ENCODE assay signal across 8 cellular contexts in the genomic region with DNA sequence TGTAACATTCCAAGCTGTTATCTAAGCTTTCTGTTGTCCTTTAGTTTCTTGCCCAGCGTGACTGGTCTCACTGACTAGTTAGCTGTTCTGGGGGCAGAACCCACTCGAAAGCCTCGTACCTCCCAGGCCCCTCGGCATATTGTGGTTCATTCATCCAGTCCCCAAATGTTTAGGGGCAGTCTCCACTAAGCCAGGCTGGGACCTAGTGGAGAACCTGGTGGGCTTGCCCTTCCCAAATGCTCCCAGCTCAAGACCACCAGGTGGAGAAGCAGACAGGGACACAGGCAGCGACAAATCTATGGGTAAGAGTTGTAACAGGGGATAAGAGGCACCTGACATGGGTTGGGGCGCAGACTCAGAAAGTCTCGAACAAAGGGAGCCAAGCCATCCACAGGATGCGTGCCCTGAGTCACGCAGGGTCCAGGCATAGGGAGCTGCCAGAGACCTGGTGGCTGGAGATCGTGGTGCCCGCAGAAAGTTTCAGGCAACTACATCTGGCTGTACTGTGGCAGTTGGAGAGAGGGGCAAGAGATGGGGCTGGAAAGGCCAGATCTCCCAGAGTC. TPM values are rescaled to one million over a fixed set of nuclear protein-coding genes. Genes with fewer than 3 reads are reported as not detected.
DNase-seq lines count a peak whose midpoint lies in the region; ATAC-seq and TF ChIP-seq lines count a peak whose summit lies in the region.

No MANE protein-coding gene starts in this region.

- WGBS in transverse colon (ENCODE audit: low coverage in 1 of 2), 2 donors: 66% methylated on average over 11 of the region's 11 CpGs; no CpG with 5 or more reads in 1 of the 2 donors
- 60 to 63% methylated on average over 11 of the region's 11 CpGs for WGBS in lower leg skin, 2 donors

- CTCF ChIA-PET in activated naive CD4-positive, alpha-beta T cell treated with anti-CD3 and anti-CD28 coated beads for 36 hours (lab: Charles Lee): interaction anchor here (0.9 to 15.2 kb wide), 8 partner anchors 14 to 52 kb away, joined by 3 to 142 read pairs (median 5); no protein-coding TSS in a partner anchor

- H3K4me1 ChIP-seq in lower lobe of right lung: peaks cover 44% of the 10 kb centered on the region
- H3K4me1 ChIP-seq in transverse colon: peaks cover 14 to 34% (median 31%) of the 10 kb centered on the region in 4 donors

- in situ Hi-C loops in astrocyte of the cerebellum (cut with HindIII; ENCODE audit: low sequenced_read_pairs) (loop anchor here (10.0 kb wide), 1 partner anchor 63 kb away; no protein-coding TSS in a partner anchor), transverse colon (cut with MboI; ENCODE audit: low pct_ligation_motif_present in 1 of 4, low pct_unique_long_range_greater_than_20kb in 1 of 4, low sequenced_read_pairs in 3 of 4) (no loop called here)

- peak overlapping the region; percentile 98 for H3K4me3 Mint-ChIP-seq in activated naive CD4-positive, alpha-beta T cell treated with anti-CD3 and anti-CD28 coated beads for 36 hours

- H3K36me3 ChIP-seq in lower lobe of right lung: no peaks in the 10 kb centered on the region
- no peaks in the 10 kb centered on the region for H3K36me3 ChIP-seq in transverse colon

- peaks cover 39% of the 10 kb centered on the region for H3K4me1 Mint-ChIP-seq in activated naive CD4-positive, alpha-beta T cell treated with anti-CD3 and anti-CD28 coated beads for 36 hours (ENCODE audit: low read depth)

- TF ChIP-seq CTCF in astrocyte of the cerebellum (IDR thresholded peaks at IDR 0.05; ENCODE audit: low read depth, low read length, missing control alignments) (no peak), lower lobe of right lung (IDR thresholded peaks at IDR 0.05) (no peak), transverse colon (IDR thresholded peaks at IDR 0.05) (no peak), lower leg skin (IDR thresholded peaks at IDR 0.05) (no peak)

- no peaks in the 10 kb centered on the region for H3K9me3 ChIP-seq in lower lobe of right lung
- no peaks in the 10 kb centered on the region for H3K9me3 ChIP-seq in transverse colon

- H3K4me3 ChIP-seq in astrocyte of the cerebellum (ENCODE audit: low read depth, low read length): peak overlapping the region; percentile 41
- H3K4me3 ChIP-seq in lower lobe of right lung: peak overlapping the region; percentile 79
- H3K4me3 ChIP-seq in transverse colon: peak overlapping the region; percentile 12 to 91 (median 82)
- H3K4me3 ChIP-seq in lower leg skin (ENCODE audit: low read depth, poor library complexity, severe bottlenecking): no peak overlapping the region

- intact Hi-C loops in activated naive CD4-positive, alpha-beta T cell treated with anti-CD3 and anti-CD28 coated beads for 36 hours (cut with micrococcal nuclease): loop anchor here (1.0 to 5.0 kb wide), 6 partner anchors 11 to 209 kb away; a partner anchor contains a TSS
- intact Hi-C loops in lower lobe of right lung (cut with DNase I) (no loop called here), transverse colon (cut with DNase I; ENCODE audit: low total_unique reads) (loop anchor here (5.0 to 10.0 kb wide), 2 partner anchors 39 to 63 kb away; no protein-coding TSS in a partner anchor), lower leg skin (cut with DNase I; ENCODE audit: low total_unique reads) (no loop called here)

- H3K27me3 ChIP-seq in lower lobe of right lung (ENCODE audit: low read depth): no peaks in the 10 kb centered on the region
- no peaks in the 10 kb centered on the region for H3K27me3 ChIP-seq in transverse colon

- ATAC-seq in lower lobe of right lung: no peak
- ATAC-seq in HG03457 (IDR thresholded peaks at IDR 0.05; ENCODE audit: unreplicated experiment): no peak

- H3K36me3 Mint-ChIP-seq in activated naive CD4-positive, alpha-beta T cell treated with anti-CD3 and anti-CD28 coated beads for 36 hours (ENCODE audit: low read depth): peaks cover 26% of the 10 kb centered on the region

- H3K27me3 Mint-ChIP-seq in activated naive CD4-positive, alpha-beta T cell treated with anti-CD3 and anti-CD28 coated beads for 36 hours (ENCODE audit: low read depth): no peaks in the 10 kb centered on the region

- peak; percentile 81 for DNase-seq in activated naive CD4-positive, alpha-beta T cell treated with anti-CD3 and anti-CD28 coated beads for 36 hours
- no peak for DNase-seq in activated naive CD4-positive, alpha-beta T cell treated with Interleukin-2 at 50 U/mL for 16 hours
- DNase-seq in astrocyte of the cerebellum (ENCODE audit: low read depth) (no peak), lower lobe of right lung (no peak), transverse colon (no peak), mesenteric fat pad (ENCODE audit: low spot score) (no peak), lower leg skin (ENCODE audit: low spot score in 2 of 2) (no peak)

- no peak for TF ChIP-seq POLR2A in transverse colon (IDR thresholded peaks at IDR 0.05)
- no peak for TF ChIP-seq POLR2A in lower leg skin (IDR thresholded peaks at IDR 0.05)

- H3K27ac ChIP-seq in lower lobe of right lung (peak overlapping the region; percentile 90), transverse colon (peak overlapping the region; percentile 94 to 98 (median 98))

- peak overlapping the region; percentile 98 for H3K27ac Mint-ChIP-seq in activated naive CD4-positive, alpha-beta T cell treated with anti-CD3 and anti-CD28 coated beads for 36 hours

- TF ChIP-seq EP300 in transverse colon (IDR thresholded peaks at IDR 0.05; ENCODE audit: low read depth): no peak

- no peaks in the 10 kb centered on the region for H3K9me3 Mint-ChIP-seq in activated naive CD4-positive, alpha-beta T cell treated with anti-CD3 and anti-CD28 coated beads for 36 hours

RNA-seq across cellular contexts. Expression of a gene that starts 0.9 kb away (rescaled TPM):
- 10 to 100 TPM; 61.0 to 70.8 TPM for total RNA-seq in activated naive CD4-positive, alpha-beta T cell treated with anti-CD3 and anti-CD28 coated beads for 36 hours
- 36.0 TPM for total RNA-seq in lower lobe of right lung
- total RNA-seq in transverse colon: 100 to 1,000 TPM in 2 of 4 donors, 10 to 100 TPM in 2; 77.0 to 230 (median 96.7) TPM
- 12.8 TPM for total RNA-seq in mesenteric fat pad
- 10 to 100 TPM; 33.0 to 81.3 (median 48.9) TPM for total RNA-seq in lower leg skin

RNA-seq across cellular contexts. Expression of a gene that starts 44.0 kb away (rescaled TPM):
- 10 to 100 TPM; 41.6 to 43.4 TPM for total RNA-seq in activated naive CD4-positive, alpha-beta T cell treated with anti-CD3 and anti-CD28 coated beads for 36 hours
- total RNA-seq in lower lobe of right lung (33.7 TPM), transverse colon (100 to 1,000 TPM in 1 of 4 donors, 10 to 100 TPM in 3; 20.6 to 249 (median 26.3) TPM), mesenteric fat pad (20.9 TPM), lower leg skin (10 to 100 TPM; 11.9 to 21.1 (median 15.8) TPM)

RNA-seq across cellular contexts. Expression of a gene that starts 51.1 kb away (rescaled TPM):
- total RNA-seq in activated naive CD4-positive, alpha-beta T cell treated with anti-CD3 and anti-CD28 coated beads for 36 hours: 1 to 10 TPM; 1.1 to 1.8 TPM
- total RNA-seq in lower lobe of right lung: 11.5 TPM
- total RNA-seq in transverse colon: 1 to 10 TPM in 1 of 4 donors, not detected in 3; 4.6 TPM
- total RNA-seq in mesenteric fat pad: 2.2 TPM
- 10 to 100 TPM in 1 of 4 donors, 1 to 10 TPM in 3; 4.1 to 11.3 (median 8.4) TPM for total RNA-seq in lower leg skin

Comparison
In these comparisons a context has a peak if more than half of its experiments do, and no peak if none do; other contexts are left out.
1. intact Hi-C loops: an anchor here in activated naive CD4-positive, alpha-beta T cell treated with anti-CD3 and anti-CD28 coated beads for 36 hours (1.0 to 5.0 kb wide) and transverse colon (5.0 to 10.0 kb wide); none called in lower lobe of right lung and lower leg skin.